In the genomic region with DNA sequence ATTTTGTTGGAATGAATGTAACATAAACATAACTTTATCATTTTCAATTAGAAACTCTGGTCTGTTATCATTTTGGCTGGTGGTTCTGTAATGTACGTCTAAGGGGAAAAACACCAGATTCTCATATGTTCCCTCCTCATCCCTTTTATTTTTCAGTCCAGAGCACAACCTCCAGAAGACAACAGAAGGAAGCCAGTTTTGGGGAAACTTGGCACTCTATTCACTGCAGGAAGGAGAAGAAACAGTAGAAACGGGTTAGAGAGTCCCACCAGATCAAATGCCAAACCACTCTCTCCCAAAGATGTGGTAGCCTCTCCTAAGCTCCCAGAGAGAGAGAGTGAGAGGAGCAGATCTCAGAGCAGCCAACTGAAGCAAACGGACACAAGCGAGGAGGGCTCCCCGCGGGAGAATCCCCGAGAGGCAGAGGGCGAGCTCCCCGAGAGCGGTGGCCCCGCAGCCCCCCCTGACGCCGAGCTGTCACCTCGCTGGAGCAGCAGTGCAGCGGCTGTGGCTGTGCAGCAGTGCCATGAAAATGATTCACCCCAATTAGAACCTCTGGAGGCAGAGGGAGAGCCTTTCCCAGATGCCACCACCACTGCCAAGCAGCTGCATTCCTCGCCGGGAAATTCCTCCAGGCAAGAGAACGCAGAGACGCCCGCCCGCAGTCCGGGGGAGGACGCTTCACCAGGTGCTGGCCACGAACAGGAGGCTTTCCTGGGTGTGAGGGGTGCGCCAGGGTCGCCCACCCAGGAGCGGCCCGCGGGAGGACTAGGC, we compare ENCODE assay signal across 8 cellular contexts.
DNase-seq lines count a peak whose midpoint lies in the region; ATAC-seq and TF ChIP-seq lines count a peak whose summit lies in the region.

No MANE protein-coding gene starts in this region.

- peak overlapping the region; percentile 78 for H3K4me2 ChIP-seq in neural progenitor cell

- H3K36me3 ChIP-seq in neural progenitor cell: no peaks in the 10 kb centered on the region

- no peak for TF ChIP-seq CTCF in fibroblast of pulmonary artery (IDR thresholded peaks at IDR 0.05; ENCODE audit: low read length, missing control alignments)
- TF ChIP-seq CTCF in neural progenitor cell (IDR thresholded peaks at IDR 0.05): no peak

- H3K4me1 Mint-ChIP-seq in neural progenitor cell: peaks cover 21% of the 10 kb centered on the region

- H3K27ac ChIP-seq in neural progenitor cell: no peak overlapping the region

- peaks cover 9% of the 10 kb centered on the region for H4K20me1 ChIP-seq in neural progenitor cell (ENCODE audit: low read depth)

- H3K9me3 Mint-ChIP-seq in neural progenitor cell: peaks cover 5% of the 10 kb centered on the region

- peak overlapping the region; percentile 60 for H3K4me3 Mint-ChIP-seq in neural progenitor cell

- peaks cover 76% of the 10 kb centered on the region for H3K27me3 Mint-ChIP-seq in neural progenitor cell (ENCODE audit: insufficient read depth, low read depth)

- H3K9ac ChIP-seq in neural progenitor cell: no peak overlapping the region

- peak; percentile 9 for ATAC-seq in GM18505 (IDR thresholded peaks at IDR 0.05; ENCODE audit: unreplicated experiment)
- ATAC-seq in HG03139 (IDR thresholded peaks at IDR 0.05; ENCODE audit: unreplicated experiment): no peak
- ATAC-seq in HG03460 (IDR thresholded peaks at IDR 0.05; ENCODE audit: unreplicated experiment): no peak

- H3K4me1 ChIP-seq in neural progenitor cell: peaks cover 10% of the 10 kb centered on the region

- H3K27me3 ChIP-seq in neural progenitor cell: peaks cover 89% of the 10 kb centered on the region

- H3K9me3 ChIP-seq in neural progenitor cell (ENCODE audit: low read depth): no peaks in the 10 kb centered on the region

- TF ChIP-seq POLR2A in GM18505 (IDR thresholded peaks at IDR 0.05; ENCODE audit: borderline replicate concordance, extremely low read depth, insufficient read depth, insufficient read length): no peak

- H3K27ac Mint-ChIP-seq in neural progenitor cell: no peak overlapping the region

- H3F3A ChIP-seq in neural progenitor cell (ENCODE audit: low read depth): peaks cover 9% of the 10 kb centered on the region

- H3K4me3 ChIP-seq in fibroblast of pulmonary artery (replicated peaks; ENCODE audit: low read depth, low read length) (peak overlapping the region; percentile 67), neural progenitor cell (peak overlapping the region; percentile 44)

- H2AFZ ChIP-seq in neural progenitor cell (replicated peaks): peak overlapping the region; percentile 86

- no peaks in the 10 kb centered on the region for H3K36me3 Mint-ChIP-seq in neural progenitor cell

- no peaks in the 10 kb centered on the region for H3K79me2 ChIP-seq in neural progenitor cell (ENCODE audit: low read depth)

- DNase-seq in HuH-7 (ENCODE audit: low spot score) (peak; percentile 36), fibroblast of pulmonary artery (ENCODE audit: low read depth) (peak; percentile 45), neural progenitor cell (ENCODE audit: low spot score) (peak; percentile 63), HUDEP-2 (lab: John Stamatoyannopoulos, UW; ENCODE audit: unreplicated experiment in 76 of 76) (no peak)
- DNase-seq in activated CD8-positive, alpha-beta memory T cell treated with anti-CD3 and anti-CD28 coated beads, Interleukin-2, amount 50 U/mL, for 48 hours: peak; percentile 75

Comparison
In these comparisons a context has a peak if more than half of its experiments do, and no peak if none do; other contexts are left out.
1. DNase-seq: peak in HuH-7 (single experiment), activated CD8-positive, alpha-beta memory T cell treated with anti-CD3 and anti-CD28 coated beads, Interleukin-2, amount 50 U/mL, for 48 hours (single experiment), fibroblast of pulmonary artery (single experiment) and neural progenitor cell (single experiment); none in HUDEP-2 (0 of 76).